Comparison of ENCODE assay signal across 1 cellular context in the genomic region with DNA sequence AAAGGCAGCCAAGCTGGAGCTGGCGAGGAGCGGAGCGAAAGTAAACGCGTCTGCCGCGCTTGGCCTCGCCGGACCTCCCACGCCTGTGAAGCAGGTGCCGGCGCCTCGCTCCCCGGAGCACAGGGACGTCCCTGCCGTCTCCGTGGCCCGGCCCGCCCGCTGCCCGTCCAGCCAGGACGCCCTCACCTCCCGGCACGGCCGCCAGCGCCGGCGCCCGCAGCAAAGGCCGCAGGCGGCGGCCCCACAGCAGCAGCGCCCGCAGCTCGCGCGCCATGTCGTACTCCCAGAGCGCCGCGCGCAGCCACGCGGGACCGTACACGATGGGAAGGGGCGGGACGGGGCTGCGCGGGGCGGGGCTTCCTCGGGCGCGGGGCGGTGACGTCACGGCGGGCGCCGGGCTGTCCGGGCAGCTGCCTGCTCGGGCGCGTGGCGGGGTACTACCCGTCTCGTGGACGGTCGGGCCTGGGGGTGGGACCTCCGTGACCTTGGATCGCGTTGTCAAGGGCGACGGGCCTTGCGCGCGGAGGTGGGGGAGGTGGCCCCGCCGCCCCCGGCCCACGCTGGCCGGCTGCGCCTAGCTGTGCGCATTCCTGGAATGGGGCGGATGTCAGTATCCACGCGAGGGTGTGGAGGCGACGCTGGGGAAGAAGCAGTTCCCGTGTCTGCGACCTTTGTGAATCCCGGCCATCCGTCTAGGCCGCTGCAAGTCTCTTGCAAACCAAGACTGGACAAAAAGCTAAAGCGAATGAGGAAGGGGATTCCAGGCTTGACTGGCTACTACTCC.
TF ChIP-seq lines count a peak whose summit lies in the region.

A gene (minus strand): TSS at position 290 of the 784 bp plus-strand sequence. CDS start 16 bp downstream, at position 274.

TF ChIP-seq in H1, 55 proteins besides CTCF, POLR2A, EP300 and RAD21:
- no peak for TF ChIP-seq SP2 (IDR thresholded peaks at IDR 0.05; ENCODE audit: low read length)
- peak; percentile 45 to 68; a peak in 1 of 4 replicates for TF ChIP-seq HDAC2 (IDR thresholded peaks at IDR 0.05; ENCODE audit: borderline replicate concordance in 1 of 2, low read depth in 2 of 2, low read length in 2 of 2)
- peak; percentile 63; the same call in 1 of the 2 replicates for TF ChIP-seq BACH1 (IDR thresholded peaks at IDR 0.05; ENCODE audit: low read length)
- peak; percentile 45; the same call in 1 of the 2 replicates for TF ChIP-seq TAF1 (IDR thresholded peaks at IDR 0.05; ENCODE audit: low read depth, low read length)
- TF ChIP-seq SIRT6 (IDR thresholded peaks at IDR 0.05; ENCODE audit: low read length): no peak
- TF ChIP-seq RFX5 (IDR thresholded peaks at IDR 0.05; ENCODE audit: borderline replicate concordance, low read depth, low read length): no peak
- TF ChIP-seq POLR2AphosphoS5 (IDR thresholded peaks at IDR 0.05; ENCODE audit: low read depth, low read length): peak; percentile 82; the same call in 1 of the 2 replicates
- TF ChIP-seq, protein P1, sequence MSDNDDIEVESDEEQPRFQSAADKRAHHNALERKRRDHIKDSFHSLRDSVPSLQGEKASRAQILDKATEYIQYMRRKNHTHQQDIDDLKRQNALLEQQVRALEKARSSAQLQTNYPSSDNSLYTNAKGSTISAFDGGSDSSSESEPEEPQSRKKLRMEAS (IDR thresholded peaks at IDR 0.05): peak; percentile 90
- TF ChIP-seq JUN (IDR thresholded peaks at IDR 0.05; ENCODE audit: low read depth, low read length): no peak
- TF ChIP-seq TBP (IDR thresholded peaks at IDR 0.05; ENCODE audit: low read depth, low read length): peak; percentile 27; the same call in 1 of the 2 replicates
- TF ChIP-seq POU5F1 (IDR thresholded peaks at IDR 0.05; ENCODE audit: low read depth, low read length): no peak
- no peak for TF ChIP-seq JUND (IDR thresholded peaks at IDR 0.05; ENCODE audit: low read length)
- TF ChIP-seq, protein P2, sequence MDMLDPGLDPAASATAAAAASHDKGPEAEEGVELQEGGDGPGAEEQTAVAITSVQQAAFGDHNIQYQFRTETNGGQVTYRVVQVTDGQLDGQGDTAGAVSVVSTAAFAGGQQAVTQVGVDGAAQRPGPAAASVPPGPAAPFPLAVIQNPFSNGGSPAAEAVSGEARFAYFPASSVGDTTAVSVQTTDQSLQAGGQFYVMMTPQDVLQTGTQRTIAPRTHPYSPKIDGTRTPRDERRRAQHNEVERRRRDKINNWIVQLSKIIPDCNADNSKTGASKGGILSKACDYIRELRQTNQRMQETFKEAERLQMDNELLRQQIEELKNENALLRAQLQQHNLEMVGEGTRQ (IDR thresholded peaks at IDR 0.05; ENCODE audit: low read length): no peak
- no peak for TF ChIP-seq SUZ12 (IDR thresholded peaks at IDR 0.05; ENCODE audit: low read length)
- TF ChIP-seq YY1 (IDR thresholded peaks at IDR 0.05; ENCODE audit: low read depth, low read length): no peak
- TF ChIP-seq SIN3A (conservative IDR thresholded peaks at IDR 0.05 in 1 of 2, IDR thresholded peaks at IDR 0.05 in 1 of 2; ENCODE audit: low read depth in 1 of 2, low read length in 2 of 2): peak; percentile 32 to 70; a peak in 2 of 4 replicates
- TF ChIP-seq TCF12 (IDR thresholded peaks at IDR 0.05; ENCODE audit: low read depth, low read length): no peak
- no peak for TF ChIP-seq HDAC6 (IDR thresholded peaks at IDR 0.05; ENCODE audit: low read depth, low read length)
- TF ChIP-seq KDM1A (IDR thresholded peaks at IDR 0.05; ENCODE audit: borderline replicate concordance, low read length): no peak
- peak; percentile 45; the same call in 1 of the 2 replicates for TF ChIP-seq TEAD4 (IDR thresholded peaks at IDR 0.05; ENCODE audit: low read depth, low read length)
- TF ChIP-seq FOSL1 (IDR thresholded peaks at IDR 0.05; ENCODE audit: insufficient read depth, low read depth, low read length): no peak
- no peak for TF ChIP-seq GABPA (IDR thresholded peaks at IDR 0.05; ENCODE audit: borderline replicate concordance, insufficient read depth, low read length)
- TF ChIP-seq, protein P3, sequence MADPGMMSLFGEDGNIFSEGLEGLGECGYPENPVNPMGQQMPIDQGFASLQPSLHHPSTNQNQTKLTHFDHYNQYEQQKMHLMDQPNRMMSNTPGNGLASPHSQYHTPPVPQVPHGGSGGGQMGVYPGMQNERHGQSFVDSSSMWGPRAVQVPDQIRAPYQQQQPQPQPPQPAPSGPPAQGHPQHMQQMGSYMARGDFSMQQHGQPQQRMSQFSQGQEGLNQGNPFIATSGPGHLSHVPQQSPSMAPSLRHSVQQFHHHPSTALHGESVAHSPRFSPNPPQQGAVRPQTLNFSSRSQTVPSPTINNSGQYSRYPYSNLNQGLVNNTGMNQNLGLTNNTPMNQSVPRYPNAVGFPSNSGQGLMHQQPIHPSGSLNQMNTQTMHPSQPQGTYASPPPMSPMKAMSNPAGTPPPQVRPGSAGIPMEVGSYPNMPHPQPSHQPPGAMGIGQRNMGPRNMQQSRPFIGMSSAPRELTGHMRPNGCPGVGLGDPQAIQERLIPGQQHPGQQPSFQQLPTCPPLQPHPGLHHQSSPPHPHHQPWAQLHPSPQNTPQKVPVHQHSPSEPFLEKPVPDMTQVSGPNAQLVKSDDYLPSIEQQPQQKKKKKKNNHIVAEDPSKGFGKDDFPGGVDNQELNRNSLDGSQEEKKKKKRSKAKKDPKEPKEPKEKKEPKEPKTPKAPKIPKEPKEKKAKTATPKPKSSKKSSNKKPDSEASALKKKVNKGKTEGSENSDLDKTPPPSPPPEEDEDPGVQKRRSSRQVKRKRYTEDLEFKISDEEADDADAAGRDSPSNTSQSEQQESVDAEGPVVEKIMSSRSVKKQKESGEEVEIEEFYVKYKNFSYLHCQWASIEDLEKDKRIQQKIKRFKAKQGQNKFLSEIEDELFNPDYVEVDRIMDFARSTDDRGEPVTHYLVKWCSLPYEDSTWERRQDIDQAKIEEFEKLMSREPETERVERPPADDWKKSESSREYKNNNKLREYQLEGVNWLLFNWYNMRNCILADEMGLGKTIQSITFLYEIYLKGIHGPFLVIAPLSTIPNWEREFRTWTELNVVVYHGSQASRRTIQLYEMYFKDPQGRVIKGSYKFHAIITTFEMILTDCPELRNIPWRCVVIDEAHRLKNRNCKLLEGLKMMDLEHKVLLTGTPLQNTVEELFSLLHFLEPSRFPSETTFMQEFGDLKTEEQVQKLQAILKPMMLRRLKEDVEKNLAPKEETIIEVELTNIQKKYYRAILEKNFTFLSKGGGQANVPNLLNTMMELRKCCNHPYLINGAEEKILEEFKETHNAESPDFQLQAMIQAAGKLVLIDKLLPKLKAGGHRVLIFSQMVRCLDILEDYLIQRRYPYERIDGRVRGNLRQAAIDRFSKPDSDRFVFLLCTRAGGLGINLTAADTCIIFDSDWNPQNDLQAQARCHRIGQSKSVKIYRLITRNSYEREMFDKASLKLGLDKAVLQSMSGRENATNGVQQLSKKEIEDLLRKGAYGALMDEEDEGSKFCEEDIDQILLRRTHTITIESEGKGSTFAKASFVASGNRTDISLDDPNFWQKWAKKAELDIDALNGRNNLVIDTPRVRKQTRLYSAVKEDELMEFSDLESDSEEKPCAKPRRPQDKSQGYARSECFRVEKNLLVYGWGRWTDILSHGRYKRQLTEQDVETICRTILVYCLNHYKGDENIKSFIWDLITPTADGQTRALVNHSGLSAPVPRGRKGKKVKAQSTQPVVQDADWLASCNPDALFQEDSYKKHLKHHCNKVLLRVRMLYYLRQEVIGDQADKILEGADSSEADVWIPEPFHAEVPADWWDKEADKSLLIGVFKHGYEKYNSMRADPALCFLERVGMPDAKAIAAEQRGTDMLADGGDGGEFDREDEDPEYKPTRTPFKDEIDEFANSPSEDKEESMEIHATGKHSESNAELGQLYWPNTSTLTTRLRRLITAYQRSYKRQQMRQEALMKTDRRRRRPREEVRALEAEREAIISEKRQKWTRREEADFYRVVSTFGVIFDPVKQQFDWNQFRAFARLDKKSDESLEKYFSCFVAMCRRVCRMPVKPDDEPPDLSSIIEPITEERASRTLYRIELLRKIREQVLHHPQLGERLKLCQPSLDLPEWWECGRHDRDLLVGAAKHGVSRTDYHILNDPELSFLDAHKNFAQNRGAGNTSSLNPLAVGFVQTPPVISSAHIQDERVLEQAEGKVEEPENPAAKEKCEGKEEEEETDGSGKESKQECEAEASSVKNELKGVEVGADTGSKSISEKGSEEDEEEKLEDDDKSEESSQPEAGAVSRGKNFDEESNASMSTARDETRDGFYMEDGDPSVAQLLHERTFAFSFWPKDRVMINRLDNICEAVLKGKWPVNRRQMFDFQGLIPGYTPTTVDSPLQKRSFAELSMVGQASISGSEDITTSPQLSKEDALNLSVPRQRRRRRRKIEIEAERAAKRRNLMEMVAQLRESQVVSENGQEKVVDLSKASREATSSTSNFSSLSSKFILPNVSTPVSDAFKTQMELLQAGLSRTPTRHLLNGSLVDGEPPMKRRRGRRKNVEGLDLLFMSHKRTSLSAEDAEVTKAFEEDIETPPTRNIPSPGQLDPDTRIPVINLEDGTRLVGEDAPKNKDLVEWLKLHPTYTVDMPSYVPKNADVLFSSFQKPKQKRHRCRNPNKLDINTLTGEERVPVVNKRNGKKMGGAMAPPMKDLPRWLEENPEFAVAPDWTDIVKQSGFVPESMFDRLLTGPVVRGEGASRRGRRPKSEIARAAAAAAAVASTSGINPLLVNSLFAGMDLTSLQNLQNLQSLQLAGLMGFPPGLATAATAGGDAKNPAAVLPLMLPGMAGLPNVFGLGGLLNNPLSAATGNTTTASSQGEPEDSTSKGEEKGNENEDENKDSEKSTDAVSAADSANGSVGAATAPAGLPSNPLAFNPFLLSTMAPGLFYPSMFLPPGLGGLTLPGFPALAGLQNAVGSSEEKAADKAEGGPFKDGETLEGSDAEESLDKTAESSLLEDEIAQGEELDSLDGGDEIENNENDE (IDR thresholded peaks at IDR 0.05; ENCODE audit: insufficient replicate concordance, low read length): no peak
- no peak for TF ChIP-seq CBX5 (IDR thresholded peaks at IDR 0.05; ENCODE audit: low read depth, low read length)
- peak; percentile 94 for TF ChIP-seq KDM4A (IDR thresholded peaks at IDR 0.05; ENCODE audit: low read depth, low read length, severe bottlenecking)
- TF ChIP-seq RXRA (IDR thresholded peaks at IDR 0.05; ENCODE audit: insufficient read depth, low read depth, low read length): no peak
- peak; percentile 66 for TF ChIP-seq ASH2L (IDR thresholded peaks at IDR 0.05; ENCODE audit: low read length)
- TF ChIP-seq CHD1 (IDR thresholded peaks at IDR 0.05; ENCODE audit: low read depth, low read length): no peak
- TF ChIP-seq SAP30 (IDR thresholded peaks at IDR 0.05; ENCODE audit: insufficient read depth, insufficient replicate concordance, low read length): no peak
- no peak for TF ChIP-seq NRF1 (IDR thresholded peaks at IDR 0.05; ENCODE audit: low read depth, low read length)
- TF ChIP-seq TAF7 (optimal IDR thresholded peaks at IDR 0.05; ENCODE audit: borderline replicate concordance, low read depth, low read length): peak; percentile 71
- peak; percentile 52; the same call in 1 of the 2 replicates for TF ChIP-seq SRF (IDR thresholded peaks at IDR 0.05; ENCODE audit: low read depth, low read length)
- TF ChIP-seq PHF8 (conservative IDR thresholded peaks at IDR 0.05; ENCODE audit: low read depth, low read length): peak; percentile 99
- TF ChIP-seq, protein P4, sequence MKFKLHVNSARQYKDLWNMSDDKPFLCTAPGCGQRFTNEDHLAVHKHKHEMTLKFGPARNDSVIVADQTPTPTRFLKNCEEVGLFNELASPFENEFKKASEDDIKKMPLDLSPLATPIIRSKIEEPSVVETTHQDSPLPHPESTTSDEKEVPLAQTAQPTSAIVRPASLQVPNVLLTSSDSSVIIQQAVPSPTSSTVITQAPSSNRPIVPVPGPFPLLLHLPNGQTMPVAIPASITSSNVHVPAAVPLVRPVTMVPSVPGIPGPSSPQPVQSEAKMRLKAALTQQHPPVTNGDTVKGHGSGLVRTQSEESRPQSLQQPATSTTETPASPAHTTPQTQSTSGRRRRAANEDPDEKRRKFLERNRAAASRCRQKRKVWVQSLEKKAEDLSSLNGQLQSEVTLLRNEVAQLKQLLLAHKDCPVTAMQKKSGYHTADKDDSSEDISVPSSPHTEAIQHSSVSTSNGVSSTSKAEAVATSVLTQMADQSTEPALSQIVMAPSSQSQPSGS (IDR thresholded peaks at IDR 0.05; ENCODE audit: low read length): no peak
- TF ChIP-seq GTF2F1 (IDR thresholded peaks at IDR 0.05; ENCODE audit: borderline replicate concordance, low read depth, low read length): no peak
- no peak for TF ChIP-seq RNF2 (IDR thresholded peaks at IDR 0.05; ENCODE audit: borderline replicate concordance, low read depth, low read length, missing control alignments, poor library complexity, severe bottlenecking)
- no peak for TF ChIP-seq SIX5 (IDR thresholded peaks at IDR 0.05; ENCODE audit: low read depth, low read length)
- peak; percentile 66 for TF ChIP-seq KDM5A (IDR thresholded peaks at IDR 0.05; ENCODE audit: low read length)
- TF ChIP-seq, protein P5, sequence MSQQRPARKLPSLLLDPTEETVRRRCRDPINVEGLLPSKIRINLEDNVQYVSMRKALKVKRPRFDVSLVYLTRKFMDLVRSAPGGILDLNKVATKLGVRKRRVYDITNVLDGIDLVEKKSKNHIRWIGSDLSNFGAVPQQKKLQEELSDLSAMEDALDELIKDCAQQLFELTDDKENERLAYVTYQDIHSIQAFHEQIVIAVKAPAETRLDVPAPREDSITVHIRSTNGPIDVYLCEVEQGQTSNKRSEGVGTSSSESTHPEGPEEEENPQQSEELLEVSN (IDR thresholded peaks at IDR 0.05): peak; percentile 65; the same call in 1 of the 2 replicates
- no peak for TF ChIP-seq EZH2 (IDR thresholded peaks at IDR 0.05; ENCODE audit: low read depth, low read length, severe bottlenecking)
- peak; percentile 35; the same call in 1 of the 2 replicates for TF ChIP-seq SP1 (IDR thresholded peaks at IDR 0.05; ENCODE audit: low read depth, low read length)
- TF ChIP-seq BRCA1 (IDR thresholded peaks at IDR 0.05; ENCODE audit: low read depth, low read length): no peak
- TF ChIP-seq CHD2 (IDR thresholded peaks at IDR 0.05; ENCODE audit: low read length): no peak
- peak; percentile 63; the same call in 1 of the 2 replicates for TF ChIP-seq SP4 (IDR thresholded peaks at IDR 0.05; ENCODE audit: low read length)
- TF ChIP-seq EGR1 (IDR thresholded peaks at IDR 0.05; ENCODE audit: borderline replicate concordance, low read depth, low read length): no peak
- TF ChIP-seq ZNF274 (IDR thresholded peaks at IDR 0.05; ENCODE audit: borderline replicate concordance, extremely low read depth, low read length): no peak
- TF ChIP-seq CBX8 (IDR thresholded peaks at IDR 0.05; ENCODE audit: borderline replicate concordance, low read depth, low read length): no peak
- no peak for TF ChIP-seq CEBPB (IDR thresholded peaks at IDR 0.05; ENCODE audit: low read depth, low read length)
- peak; percentile 95 for TF ChIP-seq CREB1 (IDR thresholded peaks at IDR 0.05)
- TF ChIP-seq, protein P6, sequence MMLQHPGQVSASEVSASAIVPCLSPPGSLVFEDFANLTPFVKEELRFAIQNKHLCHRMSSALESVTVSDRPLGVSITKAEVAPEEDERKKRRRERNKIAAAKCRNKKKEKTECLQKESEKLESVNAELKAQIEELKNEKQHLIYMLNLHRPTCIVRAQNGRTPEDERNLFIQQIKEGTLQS (IDR thresholded peaks at IDR 0.05; ENCODE audit: insufficient read depth, low read depth, low read length): peak; percentile 49; the same call in 1 of the 2 replicates
- TF ChIP-seq NANOG (IDR thresholded peaks at IDR 0.05; ENCODE audit: insufficient read depth, low read depth, low read length, poor library complexity, severe bottlenecking): no peak
- TF ChIP-seq BCL11A (IDR thresholded peaks at IDR 0.05; ENCODE audit: low read depth in 2 of 2, low read length in 2 of 2): no peak
- TF ChIP-seq RBBP5 (IDR thresholded peaks at IDR 0.05; ENCODE audit: borderline replicate concordance, low read depth, low read length): no peak; the same call in 1 of the 2 replicates
- TF ChIP-seq CTBP2 (IDR thresholded peaks at IDR 0.05; ENCODE audit: borderline replicate concordance, insufficient read depth, insufficient read length, low read length): no peak
- no peak for TF ChIP-seq MAFK (IDR thresholded peaks at IDR 0.05; ENCODE audit: low read depth, low read length)
